ENCODE assay signal across 11 cellular contexts in genomic region chr2:161088658-161089350, GRCh38.
DNase-seq lines count a peak whose midpoint lies in the region; ATAC-seq and TF ChIP-seq lines count a peak whose summit lies in the region.
"Had no signal": no experiment of that assay in that cellular context is flagged by ENCODE, and none has a peak within 500 bp of the region (broad histone marks: within the 10 kb centered on the region; RNA-seq: fewer than 3 reads in every experiment).

No MANE protein-coding gene starts in this region.

- no peak overlapping the region for H3K27ac ChIP-seq in colonic mucosa
- H3K27ac ChIP-seq: thoracic aorta had no signal

- H3K9me2 ChIP-seq in Loucy (replicated peaks; ENCODE audit: low read depth, low read length), result no peaks in the 10 kb centered on the region

- peak; percentile 82 for ATAC-seq in GM18498 (IDR thresholded peaks at IDR 0.05; ENCODE audit: unreplicated experiment)
- peak; percentile 75 for ATAC-seq in GM19455 (IDR thresholded peaks at IDR 0.05; ENCODE audit: unreplicated experiment)
- ATAC-seq in HG02970 (IDR thresholded peaks at IDR 0.05; ENCODE audit: low FRiP score, unreplicated experiment), result peak; percentile 78

- intact Hi-C loops in colonic mucosa (cut with DNase I), result no loop called here

- H3K4me2 ChIP-seq in Loucy (ENCODE audit: low read depth, low read length, poor library complexity, severe bottlenecking), result peak overlapping the region; percentile 72

- peaks cover 11% of the 10 kb centered on the region; the same call in 1 of the 2 replicates for H3F3A ChIP-seq in Loucy (ENCODE audit: low read depth)

- peak overlapping the region; percentile 83 for H2AFZ ChIP-seq in Loucy (ENCODE audit: low read length)

- TF ChIP-seq CTCF in Loucy (conservative IDR thresholded peaks at IDR 0.05; ENCODE audit: low read length) (no peak), colonic mucosa (IDR thresholded peaks at IDR 0.05) (no peak)

- H3K4me1 ChIP-seq in Loucy (ENCODE audit: insufficient read depth, low read length, poor library complexity, severe bottlenecking), result peaks cover 34% of the 10 kb centered on the region
- H3K4me1 ChIP-seq in colonic mucosa, result no peaks in the 10 kb centered on the region

- H4K20me1 ChIP-seq in Loucy (ENCODE audit: insufficient read depth, low read length, poor library complexity, severe bottlenecking), result no peaks in the 10 kb centered on the region

- peak overlapping the region; percentile 62 for H3K9ac ChIP-seq in Loucy (ENCODE audit: low read depth, low read length, poor library complexity, severe bottlenecking)
- H3K9ac ChIP-seq in colonic mucosa (ENCODE audit: low read depth in 2 of 2, low read length in 2 of 2), result no peak overlapping the region

- H3K27me3 ChIP-seq in Loucy (ENCODE audit: insufficient read depth, low read length, poor library complexity, severe bottlenecking) (no peaks in the 10 kb centered on the region), colonic mucosa (no peaks in the 10 kb centered on the region)

- H3K9me3 ChIP-seq in Loucy (ENCODE audit: insufficient read depth, low read depth, low read length) (no peaks in the 10 kb centered on the region), colonic mucosa (no peaks in the 10 kb centered on the region)
- H3K9me3 ChIP-seq: thoracic aorta had no signal

- H3K4me3 ChIP-seq in Loucy (ENCODE audit: low read length, poor library complexity, severe bottlenecking) (no peak overlapping the region), colonic mucosa (no peak overlapping the region)
- H3K4me3 ChIP-seq: thoracic aorta had no signal

- H3K79me2 ChIP-seq in Loucy (ENCODE audit: insufficient read depth, low read length), result no peaks in the 10 kb centered on the region

- no peak for DNase-seq in NCI-H2029 (lab: John Stamatoyannopoulos, UW)
- DNase-seq in midbrain (lab: John Stamatoyannopoulos, UW), result no peak
- DNase-seq in SIG-M5 (lab: John Stamatoyannopoulos, UW), result no peak
- no peak for DNase-seq in colonic mucosa
- DNase-seq: CD4-positive, CD25-positive, alpha-beta regulatory T cell; nephron progenitor cell had no signal

- H3K36me3 ChIP-seq in Loucy (ENCODE audit: insufficient read depth, low read length), result no peaks in the 10 kb centered on the region
- no peaks in the 10 kb centered on the region for H3K36me3 ChIP-seq in colonic mucosa
- H3K36me3 ChIP-seq: thoracic aorta had no signal
